ENCODE assay signal across 8 cellular contexts in genomic region chr2:118310878-118311442, GRCh38.
DNase-seq lines count a peak whose midpoint lies in the region; ATAC-seq and TF ChIP-seq lines count a peak whose summit lies in the region.

No MANE protein-coding gene starts in this region.

- H3K4me1 Mint-ChIP-seq in CD4-positive, CD25-positive, alpha-beta regulatory T cell: peaks cover 2 to 16% (median 11%) of the 10 kb centered on the region in 4 donors
- peaks cover 0 to 2% (median 0%) of the 10 kb centered on the region in 3 donors for H3K4me1 Mint-ChIP-seq in IgD-negative memory B cell
- H3K4me1 Mint-ChIP-seq in endothelial cell (ENCODE audit: unreplicated experiment): no peaks in the 10 kb centered on the region
- peaks cover 4% of the 10 kb centered on the region for H3K4me1 Mint-ChIP-seq in osteocyte (ENCODE audit: unreplicated experiment)

- no peak for ATAC-seq in CD4-positive, CD25-positive, alpha-beta regulatory T cell (ENCODE audit: low read depth in 2 of 2)

- H3K27ac ChIP-seq in CD4-positive, CD25-positive, alpha-beta regulatory T cell (ENCODE audit: insufficient read depth, low read length, poor library complexity, severe bottlenecking): peak overlapping the region; percentile 85

- no peaks in the 10 kb centered on the region for H3K9me3 ChIP-seq in CD4-positive, CD25-positive, alpha-beta regulatory T cell (ENCODE audit: control insufficient read depth in 2 of 2, low read length in 2 of 2)

- peak overlapping the region; percentile 90 to 95 (median 92) for H3K4me3 Mint-ChIP-seq in CD4-positive, CD25-positive, alpha-beta regulatory T cell
- H3K4me3 Mint-ChIP-seq in IgD-negative memory B cell (peak overlapping the region; percentile 84 to 93 (median 88)), endothelial cell (ENCODE audit: unreplicated experiment) (peak overlapping the region; percentile 90), osteocyte (ENCODE audit: unreplicated experiment) (peak overlapping the region; percentile 73)

- H3K27me3 Mint-ChIP-seq in CD4-positive, CD25-positive, alpha-beta regulatory T cell: peaks cover 4% of the 10 kb centered on the region
- H3K27me3 Mint-ChIP-seq in IgD-negative memory B cell (peaks cover 19% of the 10 kb centered on the region), endothelial cell (ENCODE audit: unreplicated experiment) (peaks cover 2% of the 10 kb centered on the region), osteocyte (ENCODE audit: unreplicated experiment) (peaks cover 16% of the 10 kb centered on the region)

- H3K4me3 ChIP-seq in CD4-positive, CD25-positive, alpha-beta regulatory T cell (ENCODE audit: low read depth, low read length): peak overlapping the region; percentile 86

- no peak for TF ChIP-seq CTCF in endothelial cell (IDR thresholded peaks at IDR 0.05; ENCODE audit: unreplicated experiment)
- TF ChIP-seq CTCF in osteocyte (IDR thresholded peaks at IDR 0.05): no peak

- H3K36me3 ChIP-seq in CD4-positive, CD25-positive, alpha-beta regulatory T cell (ENCODE audit: control insufficient read depth, insufficient read depth, low read length): no peaks in the 10 kb centered on the region

- H3K4me1 ChIP-seq in CD4-positive, CD25-positive, alpha-beta regulatory T cell (ENCODE audit: control insufficient read depth, insufficient read depth, low read length, poor library complexity, severe bottlenecking): peaks cover 6% of the 10 kb centered on the region

- H3K27ac Mint-ChIP-seq in CD4-positive, CD25-positive, alpha-beta regulatory T cell: peak overlapping the region; percentile 95 to 97 (median 97)
- H3K27ac Mint-ChIP-seq in IgD-negative memory B cell (peak overlapping the region in 2 of 3 donors; percentile 78 to 83), endothelial cell (ENCODE audit: unreplicated experiment) (peak overlapping the region; percentile 88), osteocyte (ENCODE audit: unreplicated experiment) (peak overlapping the region; percentile 27)

- H3K9me3 Mint-ChIP-seq in CD4-positive, CD25-positive, alpha-beta regulatory T cell: peaks cover 0 to 3% (median 0%) of the 10 kb centered on the region in 7 donors
- H3K9me3 Mint-ChIP-seq in IgD-negative memory B cell (peaks cover 0 to 1% (median 0%) of the 10 kb centered on the region in 3 donors), endothelial cell (ENCODE audit: unreplicated experiment) (no peaks in the 10 kb centered on the region), osteocyte (ENCODE audit: unreplicated experiment) (no peaks in the 10 kb centered on the region)

- no peaks in the 10 kb centered on the region for H3K36me3 Mint-ChIP-seq in CD4-positive, CD25-positive, alpha-beta regulatory T cell
- H3K36me3 Mint-ChIP-seq in IgD-negative memory B cell (no peaks in the 10 kb centered on the region), endothelial cell (ENCODE audit: low read depth, unreplicated experiment) (no peaks in the 10 kb centered on the region), osteocyte (ENCODE audit: unreplicated experiment) (no peaks in the 10 kb centered on the region)

- H3K27me3 ChIP-seq in CD4-positive, CD25-positive, alpha-beta regulatory T cell (ENCODE audit: control insufficient read depth, insufficient read depth, low read length): no peaks in the 10 kb centered on the region

- DNase-seq in CD4-positive, CD25-positive, alpha-beta regulatory T cell: no peak
- DNase-seq in endothelial cell (ENCODE audit: low spot score) (peak; percentile 11), osteocyte (ENCODE audit: extremely low spot score, unreplicated experiment) (no peak), HuH-7.5 (ENCODE audit: low spot score) (no peak), HUDEP-2 (lab: John Stamatoyannopoulos, UW; ENCODE audit: unreplicated experiment in 76 of 76) (no peak), NCI-H2227 (lab: John Stamatoyannopoulos, UW; ENCODE audit: unreplicated experiment) (no peak)
- no peak for DNase-seq in activated effector memory CD4-positive, alpha-beta T cell treated with anti-CD3 and anti-CD28 coated beads, Interleukin-2, amount 50 U/mL, for 16 hours

Comparison
In these comparisons a context has a peak if more than half of its experiments do, and no peak if none do; other contexts are left out.
1. H3K27ac Mint-ChIP-seq: peak in every context shown above with its lines; median percentile 97 in CD4-positive, CD25-positive, alpha-beta regulatory T cell; 88 in endothelial cell; 80 in IgD-negative memory B cell; 27 in osteocyte.